Comparison of ENCODE assay signal across 7 cellular contexts in the genomic region with DNA sequence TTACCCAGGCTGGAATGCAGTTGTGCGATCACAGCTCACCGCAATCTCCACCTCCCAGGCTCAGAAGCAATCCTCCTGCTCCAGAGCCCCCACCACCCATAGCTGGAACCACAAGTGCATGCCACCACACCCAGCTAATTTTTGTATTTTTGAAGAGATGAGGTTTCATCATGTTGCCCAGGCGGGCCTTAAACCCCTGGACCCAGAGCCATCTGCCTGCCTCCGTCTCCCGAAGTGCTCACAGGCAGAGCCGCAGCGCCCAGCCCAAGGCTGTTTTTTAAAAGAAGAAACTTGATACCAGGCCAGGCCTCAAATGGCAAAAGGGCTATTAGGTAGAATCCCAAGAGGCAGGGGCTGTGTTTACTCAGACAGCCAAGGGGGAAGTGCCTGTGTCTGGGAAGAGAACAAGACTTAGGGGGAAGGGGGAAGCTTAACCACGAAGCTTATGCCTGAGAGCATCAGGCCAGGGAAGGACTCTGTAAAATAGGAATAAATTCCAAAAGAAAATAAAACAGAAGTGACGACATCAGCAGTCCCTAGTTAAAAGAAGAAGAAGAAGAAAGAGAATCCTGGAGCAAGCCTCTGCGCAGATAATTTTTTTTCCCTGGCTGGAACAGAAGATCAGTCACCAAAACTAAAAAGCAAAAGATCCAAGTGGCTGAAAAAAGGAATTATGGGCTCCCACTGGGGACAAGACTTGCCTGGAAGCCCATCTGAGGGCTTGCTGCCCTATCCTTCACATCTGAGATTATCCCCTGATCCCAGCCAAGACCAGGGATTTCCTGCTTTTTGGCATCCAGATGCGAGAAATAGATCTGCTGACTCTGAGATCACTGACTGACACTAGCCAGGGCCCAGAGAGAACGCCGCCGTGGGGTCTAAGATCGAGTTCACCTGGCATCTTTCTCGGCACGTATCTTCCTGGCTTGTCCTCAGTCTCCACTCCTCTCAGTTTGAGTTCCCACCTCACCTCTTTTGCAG.
DNase-seq lines count a peak whose midpoint lies in the region; ATAC-seq and TF ChIP-seq lines count a peak whose summit lies in the region.

No MANE protein-coding gene starts in this region.

- H3K4me1 ChIP-seq in adipocyte (ENCODE audit: control insufficient read depth, insufficient read depth, low read length) (peaks cover 20% of the 10 kb centered on the region), thyroid gland (peaks cover 11 to 15% of the 10 kb centered on the region in 2 donors)

- intact Hi-C loops in thyroid gland (cut with DNase I): no loop called here

- H3K4me3 ChIP-seq in adipocyte (ENCODE audit: low read length) (no peak overlapping the region), thyroid gland (replicated peaks in 1 of 3) (no peak overlapping the region)

- ATAC-seq in HG03045 (IDR thresholded peaks at IDR 0.05; ENCODE audit: unreplicated experiment): no peak

- H3K36me3 ChIP-seq in adipocyte (ENCODE audit: control insufficient read depth, insufficient read depth, low read length, severe bottlenecking) (no peaks in the 10 kb centered on the region), thyroid gland (no peaks in the 10 kb centered on the region)

- no peaks in the 10 kb centered on the region for H3K9me3 ChIP-seq in adipocyte (ENCODE audit: control insufficient read depth, low read length)
- H3K9me3 ChIP-seq in thyroid gland: no peaks in the 10 kb centered on the region

- peak; percentile 7 for DNase-seq in NCI-H1105 (lab: John Stamatoyannopoulos, UW)
- peak; percentile 75 for DNase-seq in adipocyte (ENCODE audit: low read depth)
- DNase-seq in kidney tubule cell (ENCODE audit: low spot score): peak; percentile 29
- peak; percentile 60 to 72 for DNase-seq in thyroid gland
- no peak for DNase-seq in GDM1 (lab: John Stamatoyannopoulos, UW)
- DNase-seq in RKO (ENCODE audit: low spot score): no peak

- 60 to 63% methylated on average over 17 of the region's 17 CpGs for WGBS in thyroid gland, 2 donors

- H3K27ac ChIP-seq in thyroid gland: peak overlapping the region; percentile 27 to 80 (median 58)

- no peak for TF ChIP-seq POLR2A in thyroid gland (IDR thresholded peaks at IDR 0.05)

- peak overlapping the region; percentile 3 for H3K9ac ChIP-seq in adipocyte (ENCODE audit: low read length)

- TF ChIP-seq CTCF in thyroid gland (IDR thresholded peaks at IDR 0.05): no peak

- H3K27me3 ChIP-seq in adipocyte (replicated peaks; ENCODE audit: control insufficient read depth, insufficient read depth, low read length) (peaks cover 3% of the 10 kb centered on the region), thyroid gland (no peaks in the 10 kb centered on the region)

Comparison
In these comparisons a context has a peak if more than half of its experiments do, and no peak if none do; other contexts are left out.
1. DNase-seq: peak in NCI-H1105 (single experiment), adipocyte (single experiment), kidney tubule cell (single experiment) and thyroid gland (2 of 2); none in GDM1 (single experiment) and RKO (single experiment).